ENCODE assay signal across 1 cellular context in the genomic region with DNA sequence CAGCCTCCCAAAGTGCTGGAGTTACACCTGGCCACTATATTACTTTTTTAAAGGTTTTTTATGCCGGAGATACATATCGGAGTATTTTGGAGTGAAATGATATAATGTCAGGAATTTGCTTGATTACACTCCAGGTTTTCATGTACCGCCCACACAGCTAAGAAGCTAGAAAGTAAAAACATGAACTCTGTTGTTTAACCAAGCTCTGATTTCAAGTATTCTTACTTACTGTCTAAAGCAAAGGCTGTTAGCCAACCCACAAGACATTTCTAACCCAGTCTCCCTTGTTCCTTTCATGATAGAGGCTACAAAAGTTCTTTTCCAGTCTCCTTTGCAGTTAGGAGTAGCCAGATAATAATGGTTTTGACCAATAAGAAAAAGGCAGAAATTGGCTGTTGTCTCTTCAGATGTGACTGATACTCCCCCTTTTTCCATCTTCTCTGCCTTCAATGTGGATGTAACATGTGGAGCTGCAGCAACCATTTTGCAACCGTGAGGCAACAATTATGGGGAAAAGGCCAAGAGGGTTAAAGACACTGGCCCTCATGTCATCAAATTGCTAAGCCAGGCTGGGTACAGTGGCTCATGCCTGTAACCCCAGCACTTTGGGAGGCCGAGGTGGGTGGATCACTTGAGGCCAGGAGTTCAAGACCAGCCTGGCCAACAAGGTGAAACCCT.
TF ChIP-seq lines count a peak whose summit lies in the region.

No MANE protein-coding gene starts in this region.

TF ChIP-seq in WTC11, 78 proteins besides CTCF, POLR2A, EP300 and RAD21 (continued from another document):
- TF ChIP-seq, protein P1, sequence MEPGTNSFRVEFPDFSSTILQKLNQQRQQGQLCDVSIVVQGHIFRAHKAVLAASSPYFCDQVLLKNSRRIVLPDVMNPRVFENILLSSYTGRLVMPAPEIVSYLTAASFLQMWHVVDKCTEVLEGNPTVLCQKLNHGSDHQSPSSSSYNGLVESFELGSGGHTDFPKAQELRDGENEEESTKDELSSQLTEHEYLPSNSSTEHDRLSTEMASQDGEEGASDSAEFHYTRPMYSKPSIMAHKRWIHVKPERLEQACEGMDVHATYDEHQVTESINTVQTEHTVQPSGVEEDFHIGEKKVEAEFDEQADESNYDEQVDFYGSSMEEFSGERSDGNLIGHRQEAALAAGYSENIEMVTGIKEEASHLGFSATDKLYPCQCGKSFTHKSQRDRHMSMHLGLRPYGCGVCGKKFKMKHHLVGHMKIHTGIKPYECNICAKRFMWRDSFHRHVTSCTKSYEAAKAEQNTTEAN (CRISPR knock-in tag; IDR thresholded peaks at IDR 0.05), result no peak
- TF ChIP-seq TCF7 (CRISPR knock-in tag; IDR thresholded peaks at IDR 0.05; ENCODE audit: low read depth) (no peak), NR1H2 (CRISPR knock-in tag; IDR thresholded peaks at IDR 0.05) (no peak), KAT7 (CRISPR knock-in tag; IDR thresholded peaks at IDR 0.05; ENCODE audit: borderline replicate concordance) (no peak), TP53 (CRISPR knock-in tag; IDR thresholded peaks at IDR 0.05) (no peak), ESRRA (CRISPR knock-in tag; IDR thresholded peaks at IDR 0.05; ENCODE audit: borderline replicate concordance) (no peak), HMGA2 (CRISPR knock-in tag; IDR thresholded peaks at IDR 0.05) (no peak)
- TF ChIP-seq, protein P2, sequence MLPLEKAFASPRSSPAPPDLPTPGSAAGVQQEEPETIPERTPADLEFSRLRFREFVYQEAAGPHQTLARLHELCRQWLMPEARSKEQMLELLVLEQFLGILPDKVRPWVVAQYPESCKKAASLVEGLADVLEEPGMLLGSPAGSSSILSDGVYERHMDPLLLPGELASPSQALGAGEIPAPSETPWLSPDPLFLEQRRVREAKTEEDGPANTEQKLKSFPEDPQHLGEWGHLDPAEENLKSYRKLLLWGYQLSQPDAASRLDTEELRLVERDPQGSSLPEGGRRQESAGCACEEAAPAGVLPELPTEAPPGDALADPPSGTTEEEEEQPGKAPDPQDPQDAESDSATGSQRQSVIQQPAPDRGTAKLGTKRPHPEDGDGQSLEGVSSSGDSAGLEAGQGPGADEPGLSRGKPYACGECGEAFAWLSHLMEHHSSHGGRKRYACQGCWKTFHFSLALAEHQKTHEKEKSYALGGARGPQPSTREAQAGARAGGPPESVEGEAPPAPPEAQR (CRISPR knock-in tag; IDR thresholded peaks at IDR 0.05), result no peak
- TF ChIP-seq, protein P3, sequence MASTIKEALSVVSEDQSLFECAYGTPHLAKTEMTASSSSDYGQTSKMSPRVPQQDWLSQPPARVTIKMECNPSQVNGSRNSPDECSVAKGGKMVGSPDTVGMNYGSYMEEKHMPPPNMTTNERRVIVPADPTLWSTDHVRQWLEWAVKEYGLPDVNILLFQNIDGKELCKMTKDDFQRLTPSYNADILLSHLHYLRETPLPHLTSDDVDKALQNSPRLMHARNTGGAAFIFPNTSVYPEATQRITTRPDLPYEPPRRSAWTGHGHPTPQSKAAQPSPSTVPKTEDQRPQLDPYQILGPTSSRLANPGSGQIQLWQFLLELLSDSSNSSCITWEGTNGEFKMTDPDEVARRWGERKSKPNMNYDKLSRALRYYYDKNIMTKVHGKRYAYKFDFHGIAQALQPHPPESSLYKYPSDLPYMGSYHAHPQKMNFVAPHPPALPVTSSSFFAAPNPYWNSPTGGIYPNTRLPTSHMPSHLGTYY (CRISPR knock-in tag; IDR thresholded peaks at IDR 0.05), result no peak
